1 cellular context compared by ENCODE assay signal in the genomic region with DNA sequence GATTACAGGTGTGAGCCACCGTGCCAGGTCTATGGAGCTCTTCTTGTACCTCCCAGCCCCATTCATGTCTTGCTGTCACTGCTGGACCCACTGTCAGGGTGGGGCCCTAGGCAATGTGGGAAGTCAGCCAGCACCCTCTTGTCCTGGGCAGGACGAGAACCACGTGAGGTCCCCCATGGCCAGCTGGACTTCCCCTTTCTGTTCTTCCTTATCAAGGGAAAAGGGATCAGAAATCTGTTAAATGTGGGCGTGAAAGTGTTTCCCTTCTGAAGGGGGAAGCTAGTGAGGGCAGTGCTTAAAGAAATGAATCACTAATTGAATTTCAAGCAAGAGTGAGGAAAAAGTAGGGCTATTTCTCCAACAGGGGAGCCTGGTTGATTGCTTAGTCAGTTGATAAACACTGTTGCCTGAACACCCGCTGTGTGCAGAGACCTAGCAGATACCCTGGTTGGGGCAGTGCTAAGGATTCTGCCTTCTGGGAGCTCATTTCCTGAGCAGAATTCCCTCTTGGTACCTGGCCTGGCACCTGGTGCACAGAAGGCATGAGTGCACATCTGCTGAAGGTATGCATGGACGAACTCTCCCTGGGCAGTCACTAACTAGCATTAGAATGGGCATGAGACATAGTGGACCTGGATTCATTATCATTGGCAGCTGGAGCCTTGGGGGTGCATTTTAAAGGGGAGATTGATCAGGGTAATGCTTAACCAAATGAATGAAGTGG.
TF ChIP-seq lines count a peak whose summit lies in the region.

No MANE protein-coding gene starts in this region.

TF ChIP-seq in K562, 482 proteins besides CTCF, POLR2A, EP300 and RAD21 (continued from another document and continues in another):
- no peak for TF ChIP-seq ZNF561 (CRISPR knock-in tag; conservative IDR thresholded peaks at IDR 0.05)
- TF ChIP-seq PHB (CRISPR knock-in tag; IDR thresholded peaks at IDR 0.05): no peak
- TF ChIP-seq GATAD2B (IDR thresholded peaks at IDR 0.05; ENCODE audit: borderline replicate concordance): no peak
- no peak for TF ChIP-seq ZFPM2 (CRISPR knock-in tag; IDR thresholded peaks at IDR 0.05)
- TF ChIP-seq KDM4B (IDR thresholded peaks at IDR 0.05; ENCODE audit: borderline replicate concordance in 2 of 2, low read depth in 1 of 2): peak in 1 of 2 experiments; percentile 31; a peak in 1 of 4 replicates
- TF ChIP-seq MAZ (CRISPR knock-in tag; conservative IDR thresholded peaks at IDR 0.05 in 1 of 2, IDR thresholded peaks at IDR 0.05 in 1 of 2): 0 out of 4 replicates have a peak, but pooled peaks of 1 of the 2 experiments have one; percentile 57
- TF ChIP-seq RBM25 (IDR thresholded peaks at IDR 0.05; ENCODE audit: low read depth, low read length, severe bottlenecking): no peak
- no peak for TF ChIP-seq RBM17 (IDR thresholded peaks at IDR 0.05; ENCODE audit: borderline replicate concordance, low read depth, low read length)
- TF ChIP-seq MTA1 (IDR thresholded peaks at IDR 0.05; ENCODE audit: borderline replicate concordance): peak; percentile 36; the same call in 1 of the 2 replicates
- TF ChIP-seq DNMT1 (IDR thresholded peaks at IDR 0.05): no peak
- TF ChIP-seq BCOR (IDR thresholded peaks at IDR 0.05): no peak
- TF ChIP-seq TBL1XR1 (IDR thresholded peaks at IDR 0.05; ENCODE audit: low read length in 2 of 2): peak in 1 of 2 experiments; percentile 44; a peak in 1 of 4 replicates
- no peak for TF ChIP-seq ZNF76 (CRISPR knock-in tag; IDR thresholded peaks at IDR 0.05; ENCODE audit: borderline replicate concordance)
- peak; percentile 75; the same call in 1 of the 2 replicates for TF ChIP-seq CTBP1 (IDR thresholded peaks at IDR 0.05; ENCODE audit: borderline replicate concordance)
- TF ChIP-seq, protein P1, sequence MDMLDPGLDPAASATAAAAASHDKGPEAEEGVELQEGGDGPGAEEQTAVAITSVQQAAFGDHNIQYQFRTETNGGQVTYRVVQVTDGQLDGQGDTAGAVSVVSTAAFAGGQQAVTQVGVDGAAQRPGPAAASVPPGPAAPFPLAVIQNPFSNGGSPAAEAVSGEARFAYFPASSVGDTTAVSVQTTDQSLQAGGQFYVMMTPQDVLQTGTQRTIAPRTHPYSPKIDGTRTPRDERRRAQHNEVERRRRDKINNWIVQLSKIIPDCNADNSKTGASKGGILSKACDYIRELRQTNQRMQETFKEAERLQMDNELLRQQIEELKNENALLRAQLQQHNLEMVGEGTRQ (CRISPR knock-in tag; IDR thresholded peaks at IDR 0.05): peak; percentile 82
- no peak for TF ChIP-seq PYGO2 (tag; IDR thresholded peaks at IDR 0.05)
- TF ChIP-seq ETS2 (tag; IDR thresholded peaks at IDR 0.05; ENCODE audit: borderline replicate concordance, poor library complexity, severe bottlenecking): no peak
- TF ChIP-seq RCOR1 (IDR thresholded peaks at IDR 0.05; ENCODE audit: borderline replicate concordance in 1 of 2, low read depth in 2 of 2, low read length in 2 of 2): peak; percentile 67 to 94; a peak in 3 of 4 replicates
- TF ChIP-seq POLR2AphosphoS5 (IDR thresholded peaks at IDR 0.05; ENCODE audit: control insufficient read depth, insufficient read depth, low read depth, low read length): 0 out of 2 replicates have a peak, but pooled peaks have one; percentile 39
- TF ChIP-seq TEAD2 (tag; IDR thresholded peaks at IDR 0.05): no peak
- TF ChIP-seq FOSL1 (tag; conservative IDR thresholded peaks at IDR 0.05): peak; percentile 52
- TF ChIP-seq, protein P2, sequence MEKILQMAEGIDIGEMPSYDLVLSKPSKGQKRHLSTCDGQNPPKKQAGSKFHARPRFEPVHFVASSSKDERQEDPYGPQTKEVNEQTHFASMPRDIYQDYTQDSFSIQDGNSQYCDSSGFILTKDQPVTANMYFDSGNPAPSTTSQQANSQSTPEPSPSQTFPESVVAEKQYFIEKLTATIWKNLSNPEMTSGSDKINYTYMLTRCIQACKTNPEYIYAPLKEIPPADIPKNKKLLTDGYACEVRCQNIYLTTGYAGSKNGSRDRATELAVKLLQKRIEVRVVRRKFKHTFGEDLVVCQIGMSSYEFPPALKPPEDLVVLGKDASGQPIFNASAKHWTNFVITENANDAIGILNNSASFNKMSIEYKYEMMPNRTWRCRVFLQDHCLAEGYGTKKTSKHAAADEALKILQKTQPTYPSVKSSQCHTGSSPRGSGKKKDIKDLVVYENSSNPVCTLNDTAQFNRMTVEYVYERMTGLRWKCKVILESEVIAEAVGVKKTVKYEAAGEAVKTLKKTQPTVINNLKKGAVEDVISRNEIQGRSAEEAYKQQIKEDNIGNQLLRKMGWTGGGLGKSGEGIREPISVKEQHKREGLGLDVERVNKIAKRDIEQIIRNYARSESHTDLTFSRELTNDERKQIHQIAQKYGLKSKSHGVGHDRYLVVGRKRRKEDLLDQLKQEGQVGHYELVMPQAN (IDR thresholded peaks at IDR 0.05; ENCODE audit: borderline replicate concordance): peak; percentile 57; the same call in 1 of the 2 replicates
- TF ChIP-seq, protein P3, sequence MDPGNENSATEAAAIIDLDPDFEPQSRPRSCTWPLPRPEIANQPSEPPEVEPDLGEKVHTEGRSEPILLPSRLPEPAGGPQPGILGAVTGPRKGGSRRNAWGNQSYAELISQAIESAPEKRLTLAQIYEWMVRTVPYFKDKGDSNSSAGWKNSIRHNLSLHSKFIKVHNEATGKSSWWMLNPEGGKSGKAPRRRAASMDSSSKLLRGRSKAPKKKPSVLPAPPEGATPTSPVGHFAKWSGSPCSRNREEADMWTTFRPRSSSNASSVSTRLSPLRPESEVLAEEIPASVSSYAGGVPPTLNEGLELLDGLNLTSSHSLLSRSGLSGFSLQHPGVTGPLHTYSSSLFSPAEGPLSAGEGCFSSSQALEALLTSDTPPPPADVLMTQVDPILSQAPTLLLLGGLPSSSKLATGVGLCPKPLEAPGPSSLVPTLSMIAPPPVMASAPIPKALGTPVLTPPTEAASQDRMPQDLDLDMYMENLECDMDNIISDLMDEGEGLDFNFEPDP (CRISPR knock-in tag; IDR thresholded peaks at IDR 0.05): no peak
- TF ChIP-seq SLC30A9 (CRISPR knock-in tag; IDR thresholded peaks at IDR 0.05): no peak
- TF ChIP-seq, protein P4, sequence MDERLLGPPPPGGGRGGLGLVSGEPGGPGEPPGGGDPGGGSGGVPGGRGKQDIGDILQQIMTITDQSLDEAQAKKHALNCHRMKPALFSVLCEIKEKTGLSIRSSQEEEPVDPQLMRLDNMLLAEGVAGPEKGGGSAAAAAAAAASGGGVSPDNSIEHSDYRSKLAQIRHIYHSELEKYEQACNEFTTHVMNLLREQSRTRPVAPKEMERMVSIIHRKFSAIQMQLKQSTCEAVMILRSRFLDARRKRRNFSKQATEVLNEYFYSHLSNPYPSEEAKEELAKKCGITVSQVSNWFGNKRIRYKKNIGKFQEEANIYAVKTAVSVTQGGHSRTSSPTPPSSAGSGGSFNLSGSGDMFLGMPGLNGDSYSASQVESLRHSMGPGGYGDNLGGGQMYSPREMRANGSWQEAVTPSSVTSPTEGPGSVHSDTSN (CRISPR knock-in tag; IDR thresholded peaks at IDR 0.05; ENCODE audit: low read depth): no peak
- TF ChIP-seq, protein P4 (tag; conservative IDR thresholded peaks at IDR 0.05; ENCODE audit: low read depth): 0 out of 2 replicates have a peak, but pooled peaks have one; percentile 10
- TF ChIP-seq TAL1 (IDR thresholded peaks at IDR 0.05): no peak
- no peak for TF ChIP-seq SMAD2 (IDR thresholded peaks at IDR 0.05; ENCODE audit: low read depth, low read length)
- TF ChIP-seq CBX1 (IDR thresholded peaks at IDR 0.05; ENCODE audit: low read depth): no peak
- peak; percentile 71 for TF ChIP-seq CBFA2T3 (IDR thresholded peaks at IDR 0.05)
- no peak for TF ChIP-seq ZC3H11A (IDR thresholded peaks at IDR 0.05; ENCODE audit: low read depth, low read length)
- TF ChIP-seq, protein P5, sequence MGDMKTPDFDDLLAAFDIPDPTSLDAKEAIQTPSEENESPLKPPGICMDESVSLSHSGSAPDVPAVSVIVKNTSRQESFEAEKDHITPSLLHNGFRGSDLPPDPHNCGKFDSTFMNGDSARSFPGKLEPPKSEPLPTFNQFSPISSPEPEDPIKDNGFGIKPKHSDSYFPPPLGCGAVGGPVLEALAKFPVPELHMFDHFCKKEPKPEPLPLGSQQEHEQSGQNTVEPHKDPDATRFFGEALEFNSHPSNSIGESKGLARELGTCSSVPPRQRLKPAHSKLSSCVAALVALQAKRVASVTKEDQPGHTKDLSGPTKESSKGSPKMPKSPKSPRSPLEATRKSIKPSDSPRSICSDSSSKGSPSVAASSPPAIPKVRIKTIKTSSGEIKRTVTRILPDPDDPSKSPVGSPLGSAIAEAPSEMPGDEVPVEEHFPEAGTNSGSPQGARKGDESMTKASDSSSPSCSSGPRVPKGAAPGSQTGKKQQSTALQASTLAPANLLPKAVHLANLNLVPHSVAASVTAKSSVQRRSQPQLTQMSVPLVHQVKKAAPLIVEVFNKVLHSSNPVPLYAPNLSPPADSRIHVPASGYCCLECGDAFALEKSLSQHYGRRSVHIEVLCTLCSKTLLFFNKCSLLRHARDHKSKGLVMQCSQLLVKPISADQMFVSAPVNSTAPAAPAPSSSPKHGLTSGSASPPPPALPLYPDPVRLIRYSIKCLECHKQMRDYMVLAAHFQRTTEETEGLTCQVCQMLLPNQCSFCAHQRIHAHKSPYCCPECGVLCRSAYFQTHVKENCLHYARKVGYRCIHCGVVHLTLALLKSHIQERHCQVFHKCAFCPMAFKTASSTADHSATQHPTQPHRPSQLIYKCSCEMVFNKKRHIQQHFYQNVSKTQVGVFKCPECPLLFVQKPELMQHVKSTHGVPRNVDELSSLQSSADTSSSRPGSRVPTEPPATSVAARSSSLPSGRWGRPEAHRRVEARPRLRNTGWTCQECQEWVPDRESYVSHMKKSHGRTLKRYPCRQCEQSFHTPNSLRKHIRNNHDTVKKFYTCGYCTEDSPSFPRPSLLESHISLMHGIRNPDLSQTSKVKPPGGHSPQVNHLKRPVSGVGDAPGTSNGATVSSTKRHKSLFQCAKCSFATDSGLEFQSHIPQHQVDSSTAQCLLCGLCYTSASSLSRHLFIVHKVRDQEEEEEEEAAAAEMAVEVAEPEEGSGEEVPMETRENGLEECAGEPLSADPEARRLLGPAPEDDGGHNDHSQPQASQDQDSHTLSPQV (IDR thresholded peaks at IDR 0.05): no peak
- TF ChIP-seq SP2 (IDR thresholded peaks at IDR 0.05; ENCODE audit: extremely low read depth, low read depth, low read length, poor library complexity, severe bottlenecking): no peak
- TF ChIP-seq, protein P6, sequence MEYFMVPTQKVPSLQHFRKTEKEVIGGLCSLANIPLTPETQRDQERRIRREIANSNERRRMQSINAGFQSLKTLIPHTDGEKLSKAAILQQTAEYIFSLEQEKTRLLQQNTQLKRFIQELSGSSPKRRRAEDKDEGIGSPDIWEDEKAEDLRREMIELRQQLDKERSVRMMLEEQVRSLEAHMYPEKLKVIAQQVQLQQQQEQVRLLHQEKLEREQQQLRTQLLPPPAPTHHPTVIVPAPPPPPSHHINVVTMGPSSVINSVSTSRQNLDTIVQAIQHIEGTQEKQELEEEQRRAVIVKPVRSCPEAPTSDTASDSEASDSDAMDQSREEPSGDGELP (CRISPR knock-in tag; IDR thresholded peaks at IDR 0.05; ENCODE audit: borderline replicate concordance): peak; percentile 93
- no peak for TF ChIP-seq ZNF121 (CRISPR knock-in tag; conservative IDR thresholded peaks at IDR 0.05)
- no peak for TF ChIP-seq ZC3H4 (CRISPR knock-in tag; IDR thresholded peaks at IDR 0.05; ENCODE audit: borderline replicate concordance)
- peak; percentile 71 for TF ChIP-seq L3MBTL2 (IDR thresholded peaks at IDR 0.05)
- no peak for TF ChIP-seq RBM22 (IDR thresholded peaks at IDR 0.05; ENCODE audit: low read depth, low read length, poor library complexity, severe bottlenecking)
- TF ChIP-seq LCOR (CRISPR knock-in tag; IDR thresholded peaks at IDR 0.05): no peak
- TF ChIP-seq DIDO1 (tag; IDR thresholded peaks at IDR 0.05; ENCODE audit: low read depth): no peak
- no peak for TF ChIP-seq FUS (optimal IDR thresholded peaks at IDR 0.05; ENCODE audit: low read depth, low read length)
- TF ChIP-seq MXI1 (IDR thresholded peaks at IDR 0.05; ENCODE audit: low read depth, low read length): no peak
- TF ChIP-seq ILK (tag; IDR thresholded peaks at IDR 0.05; ENCODE audit: borderline replicate concordance, low read depth): no peak
- TF ChIP-seq, protein P7, sequence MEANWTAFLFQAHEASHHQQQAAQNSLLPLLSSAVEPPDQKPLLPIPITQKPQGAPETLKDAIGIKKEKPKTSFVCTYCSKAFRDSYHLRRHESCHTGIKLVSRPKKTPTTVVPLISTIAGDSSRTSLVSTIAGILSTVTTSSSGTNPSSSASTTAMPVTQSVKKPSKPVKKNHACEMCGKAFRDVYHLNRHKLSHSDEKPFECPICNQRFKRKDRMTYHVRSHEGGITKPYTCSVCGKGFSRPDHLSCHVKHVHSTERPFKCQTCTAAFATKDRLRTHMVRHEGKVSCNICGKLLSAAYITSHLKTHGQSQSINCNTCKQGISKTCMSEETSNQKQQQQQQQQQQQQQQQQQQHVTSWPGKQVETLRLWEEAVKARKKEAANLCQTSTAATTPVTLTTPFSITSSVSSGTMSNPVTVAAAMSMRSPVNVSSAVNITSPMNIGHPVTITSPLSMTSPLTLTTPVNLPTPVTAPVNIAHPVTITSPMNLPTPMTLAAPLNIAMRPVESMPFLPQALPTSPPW (CRISPR knock-in tag; IDR thresholded peaks at IDR 0.05): peak; percentile 80
- TF ChIP-seq SNRNP70 (optimal IDR thresholded peaks at IDR 0.05; ENCODE audit: low read depth, low read length): no peak
- TF ChIP-seq SNIP1 (IDR thresholded peaks at IDR 0.05; ENCODE audit: low read depth): no peak
- peak; percentile 66 for TF ChIP-seq CXXC5 (CRISPR knock-in tag; IDR thresholded peaks at IDR 0.05)
- peak; percentile 25; the same call in 1 of the 2 replicates for TF ChIP-seq ETV1 (tag; conservative IDR thresholded peaks at IDR 0.05; ENCODE audit: low read depth)
- TF ChIP-seq DMBX1 (CRISPR knock-in tag; IDR thresholded peaks at IDR 0.05; ENCODE audit: borderline replicate concordance): no peak
- TF ChIP-seq, protein P8, sequence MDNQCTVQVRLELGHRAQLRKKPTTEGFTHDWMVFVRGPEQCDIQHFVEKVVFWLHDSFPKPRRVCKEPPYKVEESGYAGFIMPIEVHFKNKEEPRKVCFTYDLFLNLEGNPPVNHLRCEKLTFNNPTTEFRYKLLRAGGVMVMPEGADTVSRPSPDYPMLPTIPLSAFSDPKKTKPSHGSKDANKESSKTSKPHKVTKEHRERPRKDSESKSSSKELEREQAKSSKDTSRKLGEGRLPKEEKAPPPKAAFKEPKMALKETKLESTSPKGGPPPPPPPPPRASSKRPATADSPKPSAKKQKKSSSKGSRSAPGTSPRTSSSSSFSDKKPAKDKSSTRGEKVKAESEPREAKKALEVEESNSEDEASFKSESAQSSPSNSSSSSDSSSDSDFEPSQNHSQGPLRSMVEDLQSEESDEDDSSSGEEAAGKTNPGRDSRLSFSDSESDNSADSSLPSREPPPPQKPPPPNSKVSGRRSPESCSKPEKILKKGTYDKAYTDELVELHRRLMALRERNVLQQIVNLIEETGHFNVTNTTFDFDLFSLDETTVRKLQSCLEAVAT (IDR thresholded peaks at IDR 0.05): no peak
- TF ChIP-seq CREB1 (IDR thresholded peaks at IDR 0.05): no peak
- TF ChIP-seq CREB1 (CRISPR knock-in tag; IDR thresholded peaks at IDR 0.05): no peak
